Comparison of ENCODE assay signal across 17 cellular contexts in the genomic region with DNA sequence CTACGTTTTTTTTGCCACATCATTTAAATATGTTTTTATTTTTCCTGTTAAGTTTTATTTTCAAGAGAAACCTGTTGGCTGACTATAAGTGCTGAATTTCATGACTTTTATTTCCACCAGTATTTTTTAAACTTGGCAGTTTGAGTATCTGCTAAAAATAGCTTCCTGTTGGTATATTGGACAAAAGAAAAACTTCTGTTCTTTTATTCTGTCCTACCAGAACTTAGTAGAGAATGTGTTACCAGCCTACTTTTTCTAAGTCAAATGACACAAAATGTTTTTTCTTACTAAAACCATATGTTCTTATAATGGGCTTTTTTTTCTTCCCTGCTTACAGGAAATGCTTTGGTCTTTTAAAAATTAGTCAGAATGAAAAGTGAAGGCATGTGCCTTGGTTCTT. TPM values are rescaled to one million over a fixed set of nuclear protein-coding genes. Genes with fewer than 3 reads are reported as not detected.
DNase-seq lines count a peak whose midpoint lies in the region; TF ChIP-seq lines count a peak whose summit lies in the region.
"Had no signal": no experiment of that assay in that cellular context is flagged by ENCODE, and none has a peak within 500 bp of the region (broad histone marks: within the 10 kb centered on the region; RNA-seq: fewer than 3 reads in every experiment).

No MANE protein-coding gene starts in this region.

- H3K4me1 ChIP-seq in OCI-LY7 (ENCODE audit: insufficient read depth, low read length, poor library complexity, severe bottlenecking) (peaks cover 42% of the 10 kb centered on the region), esophagus muscularis mucosa (peaks cover 33 to 72% (median 68%) of the 10 kb centered on the region in 4 donors), skeletal muscle satellite cell (ENCODE audit: control insufficient read depth, insufficient read depth, low read length) (peaks cover 27% of the 10 kb centered on the region)

- BruUV-seq in OCI-LY7 (replicated peaks; lab: Mats Ljungman, UMichigan), result no TSS peak

- no peak for TF ChIP-seq POLR2A in esophagus muscularis mucosa (IDR thresholded peaks at IDR 0.05; ENCODE audit: low read depth)

- H3K4me2 ChIP-seq in OCI-LY7 (ENCODE audit: low read length) (peak overlapping the region; percentile 13; the same call in 1 of the 2 replicates), skeletal muscle satellite cell (ENCODE audit: low read length) (peak overlapping the region; percentile 38)

- no peak for TF ChIP-seq EP300 in esophagus muscularis mucosa (IDR thresholded peaks at IDR 0.05)

- no peaks in the 10 kb centered on the region for H3K27me3 ChIP-seq in esophagus muscularis mucosa
- no peaks in the 10 kb centered on the region for H3K27me3 ChIP-seq in skeletal muscle satellite cell (ENCODE audit: control insufficient read depth, insufficient read depth, low read length)

- peak overlapping the region; percentile 45 for H3K27ac Mint-ChIP-seq in activated CD4-positive, alpha-beta memory T cell treated with anti-CD3 and anti-CD28 coated beads for 36 hours
- H3K27ac Mint-ChIP-seq in activated CD4-positive, alpha-beta memory T cell treated with anti-CD3 and anti-CD28 coated beads, Interleukin-2, amount 10 ng/mL, durations not matched to agents 7 days and 5 days, result no peak overlapping the region
- H3K27ac Mint-ChIP-seq in endothelial cell (ENCODE audit: unreplicated experiment), result no peak overlapping the region
- H3K27ac Mint-ChIP-seq: memory B cell; T-helper 1 cell treated with Interleukin-12 subunit alpha and Interleukin-12 subunit beta and Interleukin-4 antibody, amounts not matched to agents 30 μg/mL and 1 μg/mL, for 36 hours had no signal

- no peak overlapping the region for H3K4me3 ChIP-seq in OCI-LY7 (ENCODE audit: low read depth, low read length, poor library complexity, severe bottlenecking)
- no peak overlapping the region for H3K4me3 ChIP-seq in esophagus muscularis mucosa
- no peak overlapping the region for H3K4me3 ChIP-seq in skeletal muscle satellite cell (ENCODE audit: low read length)

- TF ChIP-seq CTCF in OCI-LY7 (conservative IDR thresholded peaks at IDR 0.05; ENCODE audit: low read length), result no peak
- TF ChIP-seq CTCF in esophagus muscularis mucosa (IDR thresholded peaks at IDR 0.05), result no peak
- no peak for TF ChIP-seq CTCF in GM13976 (IDR thresholded peaks at IDR 0.05; ENCODE audit: borderline replicate concordance, control extremely low read depth, extremely low read depth, insufficient read depth, missing control alignments)
- TF ChIP-seq CTCF in endothelial cell (IDR thresholded peaks at IDR 0.05; ENCODE audit: unreplicated experiment), result no peak

- H4K20me1 ChIP-seq in OCI-LY7 (ENCODE audit: insufficient read depth, low read length), result peaks cover 36% of the 10 kb centered on the region

- H3K4me1 Mint-ChIP-seq in activated CD4-positive, alpha-beta memory T cell treated with anti-CD3 and anti-CD28 coated beads for 36 hours (ENCODE audit: low read depth), result peaks cover 59% of the 10 kb centered on the region
- H3K4me1 Mint-ChIP-seq in activated CD4-positive, alpha-beta memory T cell treated with anti-CD3 and anti-CD28 coated beads, Interleukin-2, amount 10 ng/mL, durations not matched to agents 7 days and 5 days, result peaks cover 60% of the 10 kb centered on the region
- H3K4me1 Mint-ChIP-seq in endothelial cell (ENCODE audit: unreplicated experiment), result peaks cover 18% of the 10 kb centered on the region

- intact Hi-C loops in activated CD4-positive, alpha-beta memory T cell treated with anti-CD3 and anti-CD28 coated beads for 36 hours (cut with micrococcal nuclease), result no loop called here
- intact Hi-C loops in OCI-LY7 (cut with micrococcal nuclease; ENCODE audit: unreplicated experiment), result no loop called here
- intact Hi-C loops in esophagus muscularis mucosa (cut with DNase I), result no loop called here

- POLR2A ChIA-PET in activated CD4-positive, alpha-beta memory T cell treated with anti-CD3 and anti-CD28 coated beads for 36 hours (lab: Charles Lee), result no interaction called here
- POLR2A ChIA-PET in activated CD4-positive, alpha-beta memory T cell treated with anti-CD3 and anti-CD28 coated beads, Interleukin-2, amount 10 ng/mL, durations not matched to agents 7 days and 5 days (lab: Charles Lee), result interaction anchor here (1.4 kb wide), 1 partner anchor 8 kb away, joined by 12 read pairs; the partner anchor contains the start of gene DR1
- POLR2A ChIA-PET in OCI-LY7 (lab: Charles Lee), result interaction anchor here (0.9 to 1.7 kb wide), 3 partner anchors 8 to 18 kb away, joined by 3 to 4 read pairs (median 3); no protein-coding TSS in a partner anchor

- H3K9me3 ChIP-seq in OCI-LY7 (ENCODE audit: low read length) (no peaks in the 10 kb centered on the region), esophagus muscularis mucosa (no peaks in the 10 kb centered on the region), skeletal muscle satellite cell (replicated peaks; ENCODE audit: low read length) (no peaks in the 10 kb centered on the region)

- H3K36me3 ChIP-seq in OCI-LY7 (ENCODE audit: insufficient read depth, low read length) (peaks cover 97% of the 10 kb centered on the region), esophagus muscularis mucosa (peaks cover 10 to 43% (median 23%) of the 10 kb centered on the region in 4 donors), skeletal muscle satellite cell (ENCODE audit: insufficient read depth, low read length) (peaks cover 48% of the 10 kb centered on the region)

- 47% methylated on average over 1 of the region's 1 CpG for WGBS in esophagus muscularis mucosa

- peak overlapping the region; percentile 7 for H3K9ac ChIP-seq in skeletal muscle satellite cell (ENCODE audit: low read depth, low read length)

- H3K27me3 Mint-ChIP-seq in activated CD4-positive, alpha-beta memory T cell treated with anti-CD3 and anti-CD28 coated beads for 36 hours, result no peaks in the 10 kb centered on the region
- no peaks in the 10 kb centered on the region for H3K27me3 Mint-ChIP-seq in activated CD4-positive, alpha-beta memory T cell treated with anti-CD3 and anti-CD28 coated beads, Interleukin-2, amount 10 ng/mL, durations not matched to agents 7 days and 5 days
- H3K27me3 Mint-ChIP-seq in endothelial cell (ENCODE audit: unreplicated experiment), result no peaks in the 10 kb centered on the region
- H3K27me3 Mint-ChIP-seq: central memory CD8-positive, alpha-beta T cell; memory B cell had no signal

- no peaks in the 10 kb centered on the region for H3K9me2 ChIP-seq in OCI-LY7 (ENCODE audit: insufficient read depth, low read length)

- peaks cover 48% of the 10 kb centered on the region for H3K36me3 Mint-ChIP-seq in activated CD4-positive, alpha-beta memory T cell treated with anti-CD3 and anti-CD28 coated beads for 36 hours
- peaks cover 69% of the 10 kb centered on the region for H3K36me3 Mint-ChIP-seq in activated CD4-positive, alpha-beta memory T cell treated with anti-CD3 and anti-CD28 coated beads, Interleukin-2, amount 10 ng/mL, durations not matched to agents 7 days and 5 days (ENCODE audit: low read depth)
- H3K36me3 Mint-ChIP-seq in endothelial cell (ENCODE audit: low read depth, unreplicated experiment), result peaks cover 10% of the 10 kb centered on the region

- no peak overlapping the region for H2AFZ ChIP-seq in OCI-LY7 (ENCODE audit: low read length)

- in situ Hi-C loops in GM13976 (cut with MboI; ENCODE audit: low sequenced_read_pairs, unreplicated experiment), result no loop called here

- CTCF ChIA-PET in activated CD4-positive, alpha-beta memory T cell treated with anti-CD3 and anti-CD28 coated beads for 36 hours (lab: Charles Lee), result interaction anchor here (2.1 kb wide), 1 partner anchor 49 kb away, joined by 8 read pairs; no protein-coding TSS in a partner anchor
- CTCF ChIA-PET in activated CD4-positive, alpha-beta memory T cell treated with anti-CD3 and anti-CD28 coated beads, Interleukin-2, amount 10 ng/mL, durations not matched to agents 7 days and 5 days (lab: Charles Lee), result interaction anchor here (1.3 kb wide), 1 partner anchor 48 kb away, joined by 4 read pairs; no protein-coding TSS in a partner anchor
- CTCF ChIA-PET in OCI-LY7 (lab: Charles Lee; ENCODE audit: unreplicated experiment), result no interaction called here

- no peak for DNase-seq in activated CD4-positive, alpha-beta memory T cell treated with anti-CD3 and anti-CD28 coated beads for 36 hours
- no peak for DNase-seq in activated CD4-positive, alpha-beta memory T cell treated with anti-CD3 and anti-CD28 coated beads, Interleukin-2, amount 10 ng/mL, durations not matched to agents 7 days and 5 days
- DNase-seq in OCI-LY7 (ENCODE audit: low spot score) (no peak), esophagus muscularis mucosa (ENCODE audit: extremely low spot score) (no peak), GM13976 (ENCODE audit: low spot score) (no peak), endothelial cell (ENCODE audit: low spot score) (no peak)
- DNase-seq in activated effector memory CD4-positive, alpha-beta T cell treated with anti-CD3 and anti-CD28 coated beads, Interleukin-2, amount 50 U/mL, for 16 hours, result no peak
- DNase-seq: activated CD4-positive, alpha-beta T cell treated with anti-CD3 and anti-CD28 coated beads for 1 hour; activated naive CD4-positive, alpha-beta T cell; DMS 273 treated with DMSO at 0.1 percent for 48 hours; NCI-H1436 treated with DMSO at 0.1 percent for 48 hours; NCI-H524 treated with DMSO at 0.1 percent for 48 hours; stimulated activated CD4-positive, alpha-beta T cell treated with anti-CD3 and anti-CD28 coated beads, Interleukin-12 subunit alpha, Interleukin-12 subunit beta, amount 100 ng/mL, for 4 hours had no signal

- no peak overlapping the region for H3K27ac ChIP-seq in OCI-LY7 (ENCODE audit: low read depth, low read length, poor library complexity, severe bottlenecking)
- H3K27ac ChIP-seq in esophagus muscularis mucosa (replicated peaks in 1 of 4), result peak overlapping the region in 3 of 4 donors; percentile 20 to 42 (median 37)

- H3K79me2 ChIP-seq in OCI-LY7 (ENCODE audit: insufficient read depth, low read depth, low read length), result peaks cover 100% of the 10 kb centered on the region

- no peaks in the 10 kb centered on the region for H3K9me3 Mint-ChIP-seq in activated CD4-positive, alpha-beta memory T cell treated with anti-CD3 and anti-CD28 coated beads for 36 hours
- no peaks in the 10 kb centered on the region for H3K9me3 Mint-ChIP-seq in activated CD4-positive, alpha-beta memory T cell treated with anti-CD3 and anti-CD28 coated beads, Interleukin-2, amount 10 ng/mL, durations not matched to agents 7 days and 5 days
- no peaks in the 10 kb centered on the region for H3K9me3 Mint-ChIP-seq in endothelial cell (ENCODE audit: unreplicated experiment)
- H3K9me3 Mint-ChIP-seq: central memory CD8-positive, alpha-beta T cell; memory B cell; T-helper 1 cell treated with Interleukin-12 subunit alpha and Interleukin-12 subunit beta and Interleukin-4 antibody, amounts not matched to agents 30 μg/mL and 1 μg/mL, for 36 hours had no signal

- H3K4me3 Mint-ChIP-seq in activated CD4-positive, alpha-beta memory T cell treated with anti-CD3 and anti-CD28 coated beads for 36 hours, result no peak overlapping the region
- no peak overlapping the region for H3K4me3 Mint-ChIP-seq in activated CD4-positive, alpha-beta memory T cell treated with anti-CD3 and anti-CD28 coated beads, Interleukin-2, amount 10 ng/mL, durations not matched to agents 7 days and 5 days
- H3K4me3 Mint-ChIP-seq in endothelial cell (ENCODE audit: unreplicated experiment), result no peak overlapping the region
- H3K4me3 Mint-ChIP-seq: central memory CD8-positive, alpha-beta T cell; memory B cell; T-helper 1 cell treated with Interleukin-12 subunit alpha and Interleukin-12 subunit beta and Interleukin-4 antibody, amounts not matched to agents 30 μg/mL and 1 μg/mL, for 36 hours had no signal

RNA-seq across cellular contexts. Expression of gene DR1, which starts 7.6 kb away (rescaled TPM):
- total RNA-seq in activated CD4-positive, alpha-beta memory T cell treated with anti-CD3 and anti-CD28 coated beads for 36 hours, result 10 to 100 TPM; 74.9 to 77.4 TPM
- total RNA-seq in activated CD4-positive, alpha-beta memory T cell treated with anti-CD3 and anti-CD28 coated beads, Interleukin-2, amount 10 ng/mL, durations not matched to agents 7 days and 5 days, result 100 to 1,000 TPM; 100 to 104 TPM
- total RNA-seq in OCI-LY7 (2014; rRNA removed; shearing (Covaris generic)), result 61.3 and 81.3 TPM in 2 replicates
- total RNA-seq in OCI-LY7 (2022) (90.4 and 102 TPM in 2 replicates), esophagus muscularis mucosa (10 to 100 TPM; 20.3 to 32.5 (median 27.5) TPM), endothelial cell (ENCODE audit: unreplicated experiment) (47.4 TPM)
- total RNA-seq in skeletal muscle satellite cell (2012; rRNA removed), result 39.5 and 44.1 TPM in 2 replicates
